In the genomic region with DNA sequence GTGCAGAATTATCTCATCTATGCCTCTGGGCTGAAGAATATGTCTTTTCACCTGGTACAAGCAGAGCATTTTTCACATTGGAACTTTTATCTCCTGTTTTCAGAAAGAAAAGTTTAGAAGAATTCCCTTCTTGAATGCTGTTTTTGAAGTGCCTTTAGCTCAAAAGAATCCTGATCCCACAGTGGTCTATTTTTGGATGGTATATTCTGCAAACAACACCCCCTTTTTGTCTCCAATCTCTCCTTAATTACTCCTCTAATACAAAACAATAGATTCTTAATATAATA, we compare ENCODE assay signal across 1 cellular context.
TF ChIP-seq lines count a peak whose summit lies in the region.

No MANE protein-coding gene starts in this region.

TF ChIP-seq in K562, 482 proteins besides CTCF, POLR2A, EP300 and RAD21 (continued from another document and continues in another):
- TF ChIP-seq, protein P1, sequence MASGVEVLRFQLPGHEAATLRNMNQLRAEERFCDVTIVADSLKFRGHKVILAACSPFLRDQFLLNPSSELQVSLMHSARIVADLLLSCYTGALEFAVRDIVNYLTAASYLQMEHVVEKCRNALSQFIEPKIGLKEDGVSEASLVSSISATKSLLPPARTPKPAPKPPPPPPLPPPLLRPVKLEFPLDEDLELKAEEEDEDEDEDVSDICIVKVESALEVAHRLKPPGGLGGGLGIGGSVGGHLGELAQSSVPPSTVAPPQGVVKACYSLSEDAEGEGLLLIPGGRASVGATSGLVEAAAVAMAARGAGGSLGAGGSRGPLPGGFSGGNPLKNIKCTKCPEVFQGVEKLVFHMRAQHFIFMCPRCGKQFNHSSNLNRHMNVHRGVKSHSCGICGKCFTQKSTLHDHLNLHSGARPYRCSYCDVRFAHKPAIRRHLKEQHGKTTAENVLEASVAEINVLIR (CRISPR knock-in tag; IDR thresholded peaks at IDR 0.05): no peak
- TF ChIP-seq GABPB1 (CRISPR knock-in tag; IDR thresholded peaks at IDR 0.05) (no peak), CHCHD3 (CRISPR knock-in tag; IDR thresholded peaks at IDR 0.05) (peak; percentile 19; the same call in 1 of the 2 replicates), TCF3 (CRISPR knock-in tag; IDR thresholded peaks at IDR 0.05) (no peak), HNRNPLL (IDR thresholded peaks at IDR 0.05; ENCODE audit: low read depth, low read length, poor library complexity, severe bottlenecking) (no peak), MXI1 (IDR thresholded peaks at IDR 0.05; ENCODE audit: low read depth, low read length) (no peak), MCM5 (IDR thresholded peaks at IDR 0.05; ENCODE audit: low read depth) (no peak), SMARCB1 (IDR thresholded peaks at IDR 0.05; ENCODE audit: insufficient read length, low read depth) (no peak), DPF2 (IDR thresholded peaks at IDR 0.05) (no peak), JUN (IDR thresholded peaks at IDR 0.05; ENCODE audit: borderline replicate concordance, low read depth, low read length) (no peak), JUN (CRISPR knock-in tag; IDR thresholded peaks at IDR 0.05; ENCODE audit: borderline replicate concordance) (no peak), ZFP30 (CRISPR knock-in tag; IDR thresholded peaks at IDR 0.05; ENCODE audit: borderline replicate concordance) (no peak), CREB1 (IDR thresholded peaks at IDR 0.05) (no peak), CREB1 (CRISPR knock-in tag; IDR thresholded peaks at IDR 0.05) (no peak), GTF2F1 (IDR thresholded peaks at IDR 0.05; ENCODE audit: low read depth, low read length) (no peak), MED1 (CRISPR knock-in tag; IDR thresholded peaks at IDR 0.05; ENCODE audit: borderline replicate concordance) (no peak), U2AF2 (optimal IDR thresholded peaks at IDR 0.05; ENCODE audit: low read depth, low read length) (no peak), TBL1XR1 (IDR thresholded peaks at IDR 0.05; ENCODE audit: low read length in 2 of 2) (no peak), ZNF232 (CRISPR knock-in tag; IDR thresholded peaks at IDR 0.05) (no peak), NFE2L1 (tag; IDR thresholded peaks at IDR 0.05; ENCODE audit: borderline replicate concordance, low read depth) (no peak), SMARCE1 (IDR thresholded peaks at IDR 0.05) (no peak), ZNF431 (CRISPR knock-in tag; IDR thresholded peaks at IDR 0.05) (no peak), TCF7L2 (IDR thresholded peaks at IDR 0.05; ENCODE audit: low read depth, low read length) (no peak), ZNF561 (CRISPR knock-in tag; conservative IDR thresholded peaks at IDR 0.05) (0 out of 2 replicates have a peak, but pooled peaks have one; percentile 20), THRAP3 (IDR thresholded peaks at IDR 0.05; ENCODE audit: borderline replicate concordance) (no peak), ZNF79 (CRISPR knock-in tag; IDR thresholded peaks at IDR 0.05; ENCODE audit: low read depth) (no peak), CCNT2 (IDR thresholded peaks at IDR 0.05; ENCODE audit: borderline replicate concordance, extremely low read depth, insufficient read length, low read depth, low read length) (no peak), SMAD1 (IDR thresholded peaks at IDR 0.05; ENCODE audit: low read depth, low read length, partially characterized antibody) (no peak), RBM14 (IDR thresholded peaks at IDR 0.05; ENCODE audit: borderline replicate concordance, insufficient read depth, low read depth, low read length) (no peak), KAT7 (CRISPR knock-in tag; IDR thresholded peaks at IDR 0.05; ENCODE audit: borderline replicate concordance) (peak; percentile 95; the same call in 1 of the 2 replicates)
- TF ChIP-seq, protein P2, sequence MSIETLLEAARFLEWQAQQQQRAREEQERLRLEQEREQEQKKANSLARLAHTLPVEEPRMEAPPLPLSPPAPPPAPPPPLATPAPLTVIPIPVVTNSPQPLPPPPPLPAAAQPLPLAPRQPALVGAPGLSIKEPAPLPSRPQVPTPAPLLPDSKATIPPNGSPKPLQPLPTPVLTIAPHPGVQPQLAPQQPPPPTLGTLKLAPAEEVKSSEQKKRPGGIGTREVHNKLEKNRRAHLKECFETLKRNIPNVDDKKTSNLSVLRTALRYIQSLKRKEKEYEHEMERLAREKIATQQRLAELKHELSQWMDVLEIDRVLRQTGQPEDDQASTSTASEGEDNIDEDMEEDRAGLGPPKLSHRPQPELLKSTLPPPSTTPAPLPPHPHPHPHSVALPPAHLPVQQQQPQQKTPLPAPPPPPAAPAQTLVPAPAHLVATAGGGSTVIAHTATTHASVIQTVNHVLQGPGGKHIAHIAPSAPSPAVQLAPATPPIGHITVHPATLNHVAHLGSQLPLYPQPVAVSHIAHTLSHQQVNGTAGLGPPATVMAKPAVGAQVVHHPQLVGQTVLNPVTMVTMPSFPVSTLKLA (conservative IDR thresholded peaks at IDR 0.05): 0 out of 4 replicates have a peak, but pooled peaks of 1 of the 2 experiments have one; percentile 24
- TF ChIP-seq, protein P3, sequence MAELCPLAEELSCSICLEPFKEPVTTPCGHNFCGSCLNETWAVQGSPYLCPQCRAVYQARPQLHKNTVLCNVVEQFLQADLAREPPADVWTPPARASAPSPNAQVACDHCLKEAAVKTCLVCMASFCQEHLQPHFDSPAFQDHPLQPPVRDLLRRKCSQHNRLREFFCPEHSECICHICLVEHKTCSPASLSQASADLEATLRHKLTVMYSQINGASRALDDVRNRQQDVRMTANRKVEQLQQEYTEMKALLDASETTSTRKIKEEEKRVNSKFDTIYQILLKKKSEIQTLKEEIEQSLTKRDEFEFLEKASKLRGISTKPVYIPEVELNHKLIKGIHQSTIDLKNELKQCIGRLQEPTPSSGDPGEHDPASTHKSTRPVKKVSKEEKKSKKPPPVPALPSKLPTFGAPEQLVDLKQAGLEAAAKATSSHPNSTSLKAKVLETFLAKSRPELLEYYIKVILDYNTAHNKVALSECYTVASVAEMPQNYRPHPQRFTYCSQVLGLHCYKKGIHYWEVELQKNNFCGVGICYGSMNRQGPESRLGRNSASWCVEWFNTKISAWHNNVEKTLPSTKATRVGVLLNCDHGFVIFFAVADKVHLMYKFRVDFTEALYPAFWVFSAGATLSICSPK (IDR thresholded peaks at IDR 0.05; ENCODE audit: borderline replicate concordance): no peak
- TF ChIP-seq, protein P4, sequence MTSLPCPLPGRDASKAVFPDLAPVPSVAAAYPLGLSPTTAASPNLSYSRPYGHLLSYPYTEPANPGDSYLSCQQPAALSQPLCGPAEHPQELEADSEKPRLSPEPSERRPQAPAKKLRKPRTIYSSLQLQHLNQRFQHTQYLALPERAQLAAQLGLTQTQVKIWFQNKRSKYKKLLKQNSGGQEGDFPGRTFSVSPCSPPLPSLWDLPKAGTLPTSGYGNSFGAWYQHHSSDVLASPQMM (CRISPR knock-in tag; IDR thresholded peaks at IDR 0.05): no peak
- TF ChIP-seq, protein P5, sequence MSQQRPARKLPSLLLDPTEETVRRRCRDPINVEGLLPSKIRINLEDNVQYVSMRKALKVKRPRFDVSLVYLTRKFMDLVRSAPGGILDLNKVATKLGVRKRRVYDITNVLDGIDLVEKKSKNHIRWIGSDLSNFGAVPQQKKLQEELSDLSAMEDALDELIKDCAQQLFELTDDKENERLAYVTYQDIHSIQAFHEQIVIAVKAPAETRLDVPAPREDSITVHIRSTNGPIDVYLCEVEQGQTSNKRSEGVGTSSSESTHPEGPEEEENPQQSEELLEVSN (IDR thresholded peaks at IDR 0.05; ENCODE audit: borderline replicate concordance in 1 of 2, extremely low read depth in 1 of 2, insufficient read depth in 1 of 2, insufficient read length in 1 of 2, low read depth in 1 of 2, low read length in 1 of 2, poor library complexity in 1 of 2, severe bottlenecking in 1 of 2): no peak
- TF ChIP-seq, protein P6, sequence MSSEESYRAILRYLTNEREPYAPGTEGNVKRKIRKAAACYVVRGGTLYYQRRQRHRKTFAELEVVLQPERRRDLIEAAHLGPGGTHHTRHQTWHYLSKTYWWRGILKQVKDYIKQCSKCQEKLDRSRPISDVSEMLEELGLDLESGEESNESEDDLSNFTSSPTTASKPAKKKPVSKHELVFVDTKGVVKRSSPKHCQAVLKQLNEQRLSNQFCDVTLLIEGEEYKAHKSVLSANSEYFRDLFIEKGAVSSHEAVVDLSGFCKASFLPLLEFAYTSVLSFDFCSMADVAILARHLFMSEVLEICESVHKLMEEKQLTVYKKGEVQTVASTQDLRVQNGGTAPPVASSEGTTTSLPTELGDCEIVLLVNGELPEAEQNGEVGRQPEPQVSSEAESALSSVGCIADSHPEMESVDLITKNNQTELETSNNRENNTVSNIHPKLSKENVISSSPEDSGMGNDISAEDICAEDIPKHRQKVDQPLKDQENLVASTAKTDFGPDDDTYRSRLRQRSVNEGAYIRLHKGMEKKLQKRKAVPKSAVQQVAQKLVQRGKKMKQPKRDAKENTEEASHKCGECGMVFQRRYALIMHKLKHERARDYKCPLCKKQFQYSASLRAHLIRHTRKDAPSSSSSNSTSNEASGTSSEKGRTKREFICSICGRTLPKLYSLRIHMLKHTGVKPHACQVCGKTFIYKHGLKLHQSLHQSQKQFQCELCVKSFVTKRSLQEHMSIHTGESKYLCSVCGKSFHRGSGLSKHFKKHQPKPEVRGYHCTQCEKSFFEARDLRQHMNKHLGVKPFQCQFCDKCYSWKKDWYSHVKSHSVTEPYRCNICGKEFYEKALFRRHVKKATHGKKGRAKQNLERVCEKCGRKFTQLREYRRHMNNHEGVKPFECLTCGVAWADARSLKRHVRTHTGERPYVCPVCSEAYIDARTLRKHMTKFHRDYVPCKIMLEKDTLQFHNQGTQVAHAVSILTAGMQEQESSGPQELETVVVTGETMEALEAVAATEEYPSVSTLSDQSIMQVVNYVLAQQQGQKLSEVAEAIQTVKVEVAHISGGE (CRISPR knock-in tag; IDR thresholded peaks at IDR 0.05): 0 out of 6 replicates have a peak, but pooled peaks of 1 of the 3 experiments have one; percentile 1
- TF ChIP-seq, protein P7, sequence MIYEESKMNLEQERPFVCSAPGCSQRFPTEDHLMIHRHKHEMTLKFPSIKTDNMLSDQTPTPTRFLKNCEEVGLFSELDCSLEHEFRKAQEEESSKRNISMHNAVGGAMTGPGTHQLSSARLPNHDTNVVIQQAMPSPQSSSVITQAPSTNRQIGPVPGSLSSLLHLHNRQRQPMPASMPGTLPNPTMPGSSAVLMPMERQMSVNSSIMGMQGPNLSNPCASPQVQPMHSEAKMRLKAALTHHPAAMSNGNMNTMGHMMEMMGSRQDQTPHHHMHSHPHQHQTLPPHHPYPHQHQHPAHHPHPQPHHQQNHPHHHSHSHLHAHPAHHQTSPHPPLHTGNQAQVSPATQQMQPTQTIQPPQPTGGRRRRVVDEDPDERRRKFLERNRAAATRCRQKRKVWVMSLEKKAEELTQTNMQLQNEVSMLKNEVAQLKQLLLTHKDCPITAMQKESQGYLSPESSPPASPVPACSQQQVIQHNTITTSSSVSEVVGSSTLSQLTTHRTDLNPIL (CRISPR knock-in tag; IDR thresholded peaks at IDR 0.05): no peak
- TF ChIP-seq, protein P8, sequence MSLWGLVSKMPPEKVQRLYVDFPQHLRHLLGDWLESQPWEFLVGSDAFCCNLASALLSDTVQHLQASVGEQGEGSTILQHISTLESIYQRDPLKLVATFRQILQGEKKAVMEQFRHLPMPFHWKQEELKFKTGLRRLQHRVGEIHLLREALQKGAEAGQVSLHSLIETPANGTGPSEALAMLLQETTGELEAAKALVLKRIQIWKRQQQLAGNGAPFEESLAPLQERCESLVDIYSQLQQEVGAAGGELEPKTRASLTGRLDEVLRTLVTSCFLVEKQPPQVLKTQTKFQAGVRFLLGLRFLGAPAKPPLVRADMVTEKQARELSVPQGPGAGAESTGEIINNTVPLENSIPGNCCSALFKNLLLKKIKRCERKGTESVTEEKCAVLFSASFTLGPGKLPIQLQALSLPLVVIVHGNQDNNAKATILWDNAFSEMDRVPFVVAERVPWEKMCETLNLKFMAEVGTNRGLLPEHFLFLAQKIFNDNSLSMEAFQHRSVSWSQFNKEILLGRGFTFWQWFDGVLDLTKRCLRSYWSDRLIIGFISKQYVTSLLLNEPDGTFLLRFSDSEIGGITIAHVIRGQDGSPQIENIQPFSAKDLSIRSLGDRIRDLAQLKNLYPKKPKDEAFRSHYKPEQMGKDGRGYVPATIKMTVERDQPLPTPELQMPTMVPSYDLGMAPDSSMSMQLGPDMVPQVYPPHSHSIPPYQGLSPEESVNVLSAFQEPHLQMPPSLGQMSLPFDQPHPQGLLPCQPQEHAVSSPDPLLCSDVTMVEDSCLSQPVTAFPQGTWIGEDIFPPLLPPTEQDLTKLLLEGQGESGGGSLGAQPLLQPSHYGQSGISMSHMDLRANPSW (CRISPR knock-in tag; IDR thresholded peaks at IDR 0.05): no peak
- TF ChIP-seq, protein P9, sequence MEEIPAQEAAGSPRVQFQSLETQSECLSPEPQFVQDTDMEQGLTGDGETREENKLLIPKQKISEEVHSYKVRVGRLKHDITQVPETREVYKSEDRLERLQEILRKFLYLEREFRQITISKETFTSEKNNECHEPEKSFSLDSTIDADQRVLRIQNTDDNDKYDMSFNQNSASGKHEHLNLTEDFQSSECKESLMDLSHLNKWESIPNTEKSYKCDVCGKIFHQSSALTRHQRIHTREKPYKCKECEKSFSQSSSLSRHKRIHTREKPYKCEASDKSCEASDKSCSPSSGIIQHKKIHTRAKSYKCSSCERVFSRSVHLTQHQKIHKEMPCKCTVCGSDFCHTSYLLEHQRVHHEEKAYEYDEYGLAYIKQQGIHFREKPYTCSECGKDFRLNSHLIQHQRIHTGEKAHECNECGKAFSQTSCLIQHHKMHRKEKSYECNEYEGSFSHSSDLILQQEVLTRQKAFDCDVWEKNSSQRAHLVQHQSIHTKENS (CRISPR knock-in tag; IDR thresholded peaks at IDR 0.05): no peak
- TF ChIP-seq, protein P10, sequence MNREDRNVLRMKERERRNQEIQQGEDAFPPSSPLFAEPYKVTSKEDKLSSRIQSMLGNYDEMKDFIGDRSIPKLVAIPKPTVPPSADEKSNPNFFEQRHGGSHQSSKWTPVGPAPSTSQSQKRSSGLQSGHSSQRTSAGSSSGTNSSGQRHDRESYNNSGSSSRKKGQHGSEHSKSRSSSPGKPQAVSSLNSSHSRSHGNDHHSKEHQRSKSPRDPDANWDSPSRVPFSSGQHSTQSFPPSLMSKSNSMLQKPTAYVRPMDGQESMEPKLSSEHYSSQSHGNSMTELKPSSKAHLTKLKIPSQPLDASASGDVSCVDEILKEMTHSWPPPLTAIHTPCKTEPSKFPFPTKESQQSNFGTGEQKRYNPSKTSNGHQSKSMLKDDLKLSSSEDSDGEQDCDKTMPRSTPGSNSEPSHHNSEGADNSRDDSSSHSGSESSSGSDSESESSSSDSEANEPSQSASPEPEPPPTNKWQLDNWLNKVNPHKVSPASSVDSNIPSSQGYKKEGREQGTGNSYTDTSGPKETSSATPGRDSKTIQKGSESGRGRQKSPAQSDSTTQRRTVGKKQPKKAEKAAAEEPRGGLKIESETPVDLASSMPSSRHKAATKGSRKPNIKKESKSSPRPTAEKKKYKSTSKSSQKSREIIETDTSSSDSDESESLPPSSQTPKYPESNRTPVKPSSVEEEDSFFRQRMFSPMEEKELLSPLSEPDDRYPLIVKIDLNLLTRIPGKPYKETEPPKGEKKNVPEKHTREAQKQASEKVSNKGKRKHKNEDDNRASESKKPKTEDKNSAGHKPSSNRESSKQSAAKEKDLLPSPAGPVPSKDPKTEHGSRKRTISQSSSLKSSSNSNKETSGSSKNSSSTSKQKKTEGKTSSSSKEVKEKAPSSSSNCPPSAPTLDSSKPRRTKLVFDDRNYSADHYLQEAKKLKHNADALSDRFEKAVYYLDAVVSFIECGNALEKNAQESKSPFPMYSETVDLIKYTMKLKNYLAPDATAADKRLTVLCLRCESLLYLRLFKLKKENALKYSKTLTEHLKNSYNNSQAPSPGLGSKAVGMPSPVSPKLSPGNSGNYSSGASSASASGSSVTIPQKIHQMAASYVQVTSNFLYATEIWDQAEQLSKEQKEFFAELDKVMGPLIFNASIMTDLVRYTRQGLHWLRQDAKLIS (CRISPR knock-in tag; IDR thresholded peaks at IDR 0.05): peak; percentile 20; the same call in 1 of the 2 replicates
